ENCODE assay signal across 8 cellular contexts in the genomic region with DNA sequence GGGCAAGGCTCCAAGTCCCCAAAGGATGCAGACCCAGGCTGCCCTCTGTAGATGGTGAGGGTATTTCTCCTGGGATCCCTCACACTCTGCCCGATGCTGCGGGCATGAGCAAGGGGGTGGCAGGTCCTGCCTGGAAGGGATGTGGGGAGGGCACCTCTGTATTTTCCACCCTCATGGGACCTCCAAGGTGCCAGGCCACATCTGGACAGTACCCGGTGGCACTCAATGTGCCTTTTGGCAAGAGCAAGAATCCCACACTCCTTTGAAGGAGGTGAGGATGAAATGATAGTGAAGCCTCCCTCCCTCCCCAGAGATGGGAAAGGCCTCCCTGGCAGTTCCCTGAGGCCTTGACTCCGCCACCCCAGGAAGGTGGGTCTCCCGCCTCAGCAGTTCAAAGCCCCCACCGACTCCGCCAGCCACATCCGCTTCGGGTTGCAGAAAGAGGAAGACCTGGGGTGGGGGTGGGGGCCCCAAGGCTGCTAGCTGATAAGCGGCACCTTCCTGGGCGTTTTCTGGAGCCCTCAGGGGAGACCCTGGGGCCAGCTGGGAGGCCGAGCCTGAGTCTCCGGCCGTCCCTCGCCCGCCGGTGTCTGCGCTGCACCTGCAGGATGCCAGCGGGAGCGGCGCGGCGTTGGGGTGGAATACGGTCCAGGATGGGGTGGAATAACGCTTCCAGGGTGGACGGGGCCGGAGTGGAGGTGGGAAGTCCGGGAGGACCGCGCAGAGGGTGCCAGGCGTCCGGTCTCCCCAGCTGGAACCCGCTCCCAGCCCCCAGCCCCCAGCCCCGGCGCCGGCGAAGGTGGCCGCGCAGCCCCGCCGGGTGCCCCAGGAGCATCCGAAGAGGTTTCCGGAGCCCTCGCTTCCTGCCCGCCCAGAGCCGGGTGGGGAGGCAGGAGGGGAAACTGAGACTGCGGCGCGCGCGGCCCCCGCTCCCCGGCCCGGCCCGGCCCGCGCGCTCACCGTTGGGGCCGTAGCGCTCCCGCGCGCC. TPM values are rescaled to one million over a fixed set of nuclear protein-coding genes. Genes with fewer than 3 reads are reported as not detected.
A peak's percentile ranks its signal among the peaks of the same experiment; 100 is the strongest.
DNase-seq lines count a peak whose midpoint lies in the region; ATAC-seq and TF ChIP-seq lines count a peak whose summit lies in the region.

No MANE protein-coding gene starts in this region.

- H3K36me3 ChIP-seq in ES-I3 (ENCODE audit: insufficient read depth, low read length) (no peaks in the 10 kb centered on the region), OCI-LY7 (ENCODE audit: insufficient read depth, low read length) (peaks cover 37% of the 10 kb centered on the region), mesenchymal stem cell (ENCODE audit: control insufficient read depth in 1 of 2, insufficient read depth in 2 of 2, low read depth in 1 of 2, low read length in 2 of 2) (no peaks in the 10 kb centered on the region)

- H3K27me3 Mint-ChIP-seq in H9 (ENCODE audit: low read depth), result peaks cover 34% of the 10 kb centered on the region

- H3K9me3 Mint-ChIP-seq in H9, result no peaks in the 10 kb centered on the region

- peak overlapping the region; percentile 57 to 73 for H3K4me3 Mint-ChIP-seq in H9

- H3K79me2 ChIP-seq in H9 (ENCODE audit: insufficient read depth, low read length) (no peaks in the 10 kb centered on the region), OCI-LY7 (ENCODE audit: insufficient read depth, low read depth, low read length) (peaks cover 48% of the 10 kb centered on the region)

- H3K4me1 ChIP-seq in ES-I3 (ENCODE audit: insufficient read depth, low read length) (peaks cover 27% of the 10 kb centered on the region), H9 (ENCODE audit: insufficient read depth, low read length) (peaks cover 3% of the 10 kb centered on the region; the same call in 1 of the 2 replicates), OCI-LY7 (ENCODE audit: insufficient read depth, low read length, poor library complexity, severe bottlenecking) (peaks cover 67% of the 10 kb centered on the region), mesenchymal stem cell (ENCODE audit: control insufficient read depth, insufficient read depth, low read depth, low read length) (peaks cover 23% of the 10 kb centered on the region)

- H2BK12ac ChIP-seq in H9 (ENCODE audit: insufficient read length, low read depth, low read length), result no peak overlapping the region
- no peak overlapping the region for H2BK12ac ChIP-seq in mesenchymal stem cell (ENCODE audit: low read length in 2 of 2)

- no peaks in the 10 kb centered on the region for H3K36me3 Mint-ChIP-seq in H9 (ENCODE audit: insufficient read depth in 1 of 3, low read depth in 3 of 3)

- no peak overlapping the region for H3K56ac ChIP-seq in H9 (ENCODE audit: insufficient read length, low read depth, low read length)

- peaks cover 27 to 32% of the 10 kb centered on the region in 2 experiments for H3K4me1 Mint-ChIP-seq in H9

- WGBS in H9 (ENCODE audit: extremely low coverage, insufficient read length, low lambda C conversion rate), result no CpG with 5 or more reads among the region's 64 CpGs
- WGBS in mesenchymal stem cell, result 22% methylated on average over 17 of the region's 64 CpGs

- no TSS peak for BruUV-seq in OCI-LY7 (replicated peaks; lab: Mats Ljungman, UMichigan)

- H2AK5ac ChIP-seq in H9 (ENCODE audit: insufficient read length, low read length) (no peak overlapping the region), mesenchymal stem cell (ENCODE audit: low read length, severe bottlenecking) (no peak overlapping the region)

- H2BK15ac ChIP-seq in H9 (ENCODE audit: low read depth, low read length), result no peak overlapping the region
- no peak overlapping the region for H2BK15ac ChIP-seq in mesenchymal stem cell (ENCODE audit: low read depth, poor library complexity, severe bottlenecking)

- TF ChIP-seq CTCF in H9 (conservative IDR thresholded peaks at IDR 0.05), result no peak
- no peak for TF ChIP-seq CTCF in OCI-LY7 (conservative IDR thresholded peaks at IDR 0.05; ENCODE audit: low read length)

- H2BK120ac ChIP-seq in H9 (ENCODE audit: low read depth, low read length, poor library complexity, severe bottlenecking), result no peak overlapping the region
- no peak overlapping the region for H2BK120ac ChIP-seq in mesenchymal stem cell (ENCODE audit: low read depth, low read length)

- intact Hi-C loops in OCI-LY7 (cut with micrococcal nuclease; ENCODE audit: unreplicated experiment), result loop anchor here (2.0 to 5.0 kb wide), 3 partner anchors 29 to 434 kb away; a partner anchor contains a TSS

- peaks cover 3% of the 10 kb centered on the region for H3K23me2 ChIP-seq in H9 (ENCODE audit: insufficient read length, low read depth, low read length, poor library complexity, severe bottlenecking)

- H3K27ac Mint-ChIP-seq in H9, result no peak overlapping the region

- H3K9ac ChIP-seq in ES-I3 (ENCODE audit: low read depth, low read length) (peak overlapping the region; percentile 67), H9 (ENCODE audit: extremely low read depth, insufficient read length, low read length) (no peak overlapping the region), mesenchymal stem cell (ENCODE audit: low read length) (no peak overlapping the region)

- H3K27ac ChIP-seq in H9 (ENCODE audit: insufficient read length, low read depth, low read length) (no peak overlapping the region), OCI-LY7 (ENCODE audit: low read depth, low read length, poor library complexity, severe bottlenecking) (peak overlapping the region; percentile 94), mesenchymal stem cell (ENCODE audit: low read length, poor library complexity, severe bottlenecking) (no peak overlapping the region)

- H3K14ac ChIP-seq in H9 (ENCODE audit: insufficient read depth, low read length) (no peak overlapping the region), mesenchymal stem cell (ENCODE audit: low read length in 2 of 2) (no peak overlapping the region)

- POLR2A ChIA-PET in OCI-LY7 (lab: Charles Lee), result no interaction called here

- H4K5ac ChIP-seq in H9 (ENCODE audit: insufficient read length, low read depth, low read length), result no peak overlapping the region

- H3K23ac ChIP-seq in H9 (ENCODE audit: insufficient read length, low read depth, low read length) (no peak overlapping the region), mesenchymal stem cell (ENCODE audit: low read length in 2 of 2) (peak overlapping the region in 1 of 2 experiments; percentile 56)

- H3K79me1 ChIP-seq in H9 (ENCODE audit: insufficient read depth, low read depth, low read length, poor library complexity, severe bottlenecking) (no peaks in the 10 kb centered on the region), mesenchymal stem cell (replicated peaks; ENCODE audit: low read length, poor library complexity, severe bottlenecking) (no peaks in the 10 kb centered on the region)

- no peaks in the 10 kb centered on the region for H3K9me3 ChIP-seq in ES-I3 (ENCODE audit: control insufficient read depth, insufficient read depth, low read length)
- H3K9me3 ChIP-seq in H9 (ENCODE audit: control insufficient read depth, low read depth, low read length), result no peaks in the 10 kb centered on the region
- no peaks in the 10 kb centered on the region for H3K9me3 ChIP-seq in OCI-LY7 (ENCODE audit: low read length)
- H3K9me3 ChIP-seq in mesenchymal stem cell (ENCODE audit: control insufficient read depth, low read length), result no peaks in the 10 kb centered on the region

- H3K27me3 ChIP-seq in H9 (ENCODE audit: insufficient read depth, low read length) (no peaks in the 10 kb centered on the region; the same call in 1 of the 2 replicates), mesenchymal stem cell (ENCODE audit: control insufficient read depth in 1 of 2, insufficient read depth in 1 of 2, low read length in 2 of 2) (peaks cover 57 to 63% of the 10 kb centered on the region in 2 experiments)

- H2AFZ ChIP-seq in H9 (ENCODE audit: low read length) (no peak overlapping the region), OCI-LY7 (ENCODE audit: low read length) (no peak overlapping the region), mesenchymal stem cell (ENCODE audit: low read depth, low read length) (no peak overlapping the region)

- no peak overlapping the region for H2BK20ac ChIP-seq in H9 (ENCODE audit: low read depth, low read length, poor library complexity, severe bottlenecking)

- H4K8ac ChIP-seq in H9 (replicated peaks; ENCODE audit: insufficient read length, low read depth, low read length), result no peak overlapping the region
- H4K8ac ChIP-seq in mesenchymal stem cell (ENCODE audit: low read length), result peak overlapping the region; percentile 38

- peak; percentile 20 for ATAC-seq in stimulated activated naive CD8-positive, alpha-beta T cell treated with anti-CD3 and anti-CD28 coated beads, Interleukin-15, Interleukin-2, amounts not matched to agents 100 U/mL and 50 U/mL, for 24 hours
- ATAC-seq in GM21717 (IDR thresholded peaks at IDR 0.05; ENCODE audit: unreplicated experiment), result no peak

- H3K18ac ChIP-seq in H9 (ENCODE audit: insufficient read length, low read depth, low read length) (no peak overlapping the region), mesenchymal stem cell (ENCODE audit: low read depth in 1 of 2, low read length in 2 of 2) (no peak overlapping the region)

- H2BK5ac ChIP-seq in H9 (ENCODE audit: insufficient read length, low read length) (no peak overlapping the region), mesenchymal stem cell (ENCODE audit: low read depth, low read length, poor library complexity, severe bottlenecking) (no peak overlapping the region)

- H3K4me2 ChIP-seq in H9 (ENCODE audit: insufficient read depth, insufficient read length, low read length) (peak overlapping the region; percentile 42), OCI-LY7 (ENCODE audit: low read length) (peak overlapping the region; percentile 97), mesenchymal stem cell (ENCODE audit: low read length, poor library complexity, severe bottlenecking) (peak overlapping the region; percentile 29)

- H3K4ac ChIP-seq in H9 (ENCODE audit: low read depth, low read length) (no peak overlapping the region), mesenchymal stem cell (ENCODE audit: low read depth in 1 of 2, low read length in 2 of 2) (no peak overlapping the region)

- no peaks in the 10 kb centered on the region for H3K9me2 ChIP-seq in OCI-LY7 (ENCODE audit: insufficient read depth, low read length)

- DNase-seq in H9, result no peak
- peak; percentile 95 for DNase-seq in OCI-LY7 (ENCODE audit: low spot score)
- peak; percentile 81 for DNase-seq in activated gamma-delta T cell treated with Interleukin-2 at 50 U/mL for 16 hours
- DNase-seq in mesenchymal stem cell, result no peak
- peak; percentile 70 for DNase-seq in stimulated activated naive CD8-positive, alpha-beta T cell treated with anti-CD3 and anti-CD28 coated beads, Interleukin-15, Interleukin-2, amounts not matched to agents 100 U/mL and 50 U/mL, for 24 hours
- DNase-seq in superior temporal gyrus (ENCODE audit: extremely low spot score), result no peak

- H3K4me3 ChIP-seq in OCI-LY7 (ENCODE audit: low read depth, low read length, poor library complexity, severe bottlenecking) (peak overlapping the region; percentile 87), mesenchymal stem cell (ENCODE audit: insufficient read depth in 1 of 2, low read depth in 1 of 2, low read length in 2 of 2) (peak overlapping the region in 1 of 2 experiments; percentile 43)

- H4K91ac ChIP-seq in H9 (ENCODE audit: insufficient read length, low read depth, low read length), result no peak overlapping the region
- no peak overlapping the region for H4K91ac ChIP-seq in mesenchymal stem cell (ENCODE audit: low read length)

- CTCF ChIA-PET in OCI-LY7 (lab: Charles Lee; ENCODE audit: unreplicated experiment), result no interaction called here

- H4K20me1 ChIP-seq in H9 (ENCODE audit: control insufficient read depth, insufficient read depth, insufficient read length) (no peaks in the 10 kb centered on the region), OCI-LY7 (ENCODE audit: insufficient read depth, low read length) (peaks cover 23% of the 10 kb centered on the region)

- no peak overlapping the region for H3T11ph ChIP-seq in H9 (ENCODE audit: low read length)

RNA-seq across cellular contexts. Expression of a gene that starts 0.7 kb away (rescaled TPM):
- total RNA-seq in H9 (2021) (13.3 and 14.6 TPM in 2 replicates), OCI-LY7 (2022) (322 and 353 TPM in 2 replicates)
- total RNA-seq in OCI-LY7 (2014; rRNA removed; shearing (Covaris generic)), result 84.0 and 108 TPM in 2 replicates
- polyA plus RNA-seq in mesenchymal stem cell (2013, experiment 1 of 2), result 1.7 TPM
- polyA plus RNA-seq in mesenchymal stem cell (2013, experiment 2 of 2), result 1.5 TPM

RNA-seq across cellular contexts. Expression of a gene that starts 47.2 kb away (rescaled TPM):
- total RNA-seq in H9 (2021) (0.09 TPM in 1 of 2 replicates, not detected in the other), OCI-LY7 (2022) (3.3 and 4.5 TPM in 2 replicates)
- 0.41 and 0.69 TPM in 2 replicates for total RNA-seq in OCI-LY7 (2014; rRNA removed; shearing (Covaris generic))
- polyA plus RNA-seq in mesenchymal stem cell (2013, experiment 1 of 2), result 0.47 TPM
- 0.49 TPM for polyA plus RNA-seq in mesenchymal stem cell (2013, experiment 2 of 2)

Comparison
In these comparisons a context has a peak if more than half of its experiments do, and no peak if none do; other contexts are left out.
1. DNase-seq: peak in OCI-LY7 (single experiment), activated gamma-delta T cell treated with Interleukin-2 at 50 U/mL for 16 hours (single experiment) and stimulated activated naive CD8-positive, alpha-beta T cell treated with anti-CD3 and anti-CD28 coated beads, Interleukin-15, Interleukin-2, amounts not matched to agents 100 U/mL and 50 U/mL, for 24 hours (single experiment); none in H9 (single experiment), mesenchymal stem cell (single experiment) and superior temporal gyrus (single experiment).
2. H3K4me2 ChIP-seq: peak in every context shown above with its lines; median percentile 97 in OCI-LY7; 42 in H9; 29 in mesenchymal stem cell.